Comparison of ENCODE assay signal across 8 cellular contexts in the genomic region with DNA sequence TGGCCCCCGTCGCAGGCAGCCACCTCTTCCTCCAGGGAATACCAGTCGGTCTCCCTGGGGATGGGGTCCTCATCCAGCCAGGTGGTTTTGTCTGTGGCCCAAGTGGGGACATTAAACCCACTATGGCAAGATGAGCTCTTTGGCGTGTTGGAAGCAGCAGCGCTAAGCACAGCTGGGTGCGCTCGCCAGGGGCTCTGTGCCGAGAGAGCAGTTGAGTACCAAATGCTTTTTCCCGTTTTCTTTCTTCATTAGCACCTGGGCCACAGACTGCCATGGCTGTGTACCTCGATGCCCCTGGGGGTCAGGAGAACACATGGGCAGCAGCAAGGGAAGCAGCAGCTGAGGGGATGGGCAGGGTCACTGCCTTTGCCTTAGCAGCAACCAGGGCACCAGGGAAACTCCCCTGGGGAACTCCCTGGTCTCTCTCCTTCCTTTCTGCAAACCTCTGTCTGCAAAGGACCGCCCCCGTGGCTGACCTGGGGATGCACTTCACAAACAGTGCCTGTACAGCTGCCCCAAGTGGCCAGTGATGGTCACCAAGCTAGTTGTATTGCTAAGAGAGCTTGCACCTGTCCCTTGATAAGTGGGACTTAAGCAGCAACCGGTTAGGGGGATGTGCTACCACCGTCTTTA. TPM values are rescaled to one million over a fixed set of nuclear protein-coding genes. Genes with fewer than 3 reads are reported as not detected.
DNase-seq lines count a peak whose midpoint lies in the region; ATAC-seq and TF ChIP-seq lines count a peak whose summit lies in the region.

No MANE protein-coding gene starts in this region.

- no peak overlapping the region for H2AFZ ChIP-seq in osteoblast (ENCODE audit: low read length)

- H3K27me3 ChIP-seq in BLaER1 (no peaks in the 10 kb centered on the region), osteoblast (ENCODE audit: insufficient read depth, low read length) (no peaks in the 10 kb centered on the region), HAP-1 (ENCODE audit: low read depth) (no peaks in the 10 kb centered on the region), upper lobe of left lung (no peaks in the 10 kb centered on the region), prostate gland (replicated peaks; ENCODE audit: insufficient read depth) (no peaks in the 10 kb centered on the region)

- no peaks in the 10 kb centered on the region for H3K79me2 ChIP-seq in osteoblast (ENCODE audit: insufficient read depth, low read length)

- TF ChIP-seq POLR2A in upper lobe of left lung (IDR thresholded peaks at IDR 0.05) (no peak), prostate gland (IDR thresholded peaks at IDR 0.05) (no peak)

- H3K4me1 ChIP-seq in BLaER1 (peaks cover 33% of the 10 kb centered on the region), osteoblast (ENCODE audit: insufficient read depth, low read length) (no peaks in the 10 kb centered on the region), HAP-1 (no peaks in the 10 kb centered on the region), upper lobe of left lung (no peaks in the 10 kb centered on the region), prostate gland (replicated peaks) (no peaks in the 10 kb centered on the region)

- DNase-seq in RPMI8226 = peak; percentile 49
- DNase-seq in osteoblast (ENCODE audit: insufficient read length, low spot score, missing footprints) = no peak
- no peak for DNase-seq in HAP-1 (ENCODE audit: low spot score in 2 of 2)
- no peak for DNase-seq in upper lobe of left lung
- DNase-seq in prostate gland (ENCODE audit: low spot score) = no peak

- H3K36me3 ChIP-seq in BLaER1 (no peaks in the 10 kb centered on the region), osteoblast (ENCODE audit: insufficient read depth, low read length) (no peaks in the 10 kb centered on the region), HAP-1 (replicated peaks) (no peaks in the 10 kb centered on the region), upper lobe of left lung (no peaks in the 10 kb centered on the region), prostate gland (no peaks in the 10 kb centered on the region)

- WGBS in upper lobe of left lung, 2 donors = 75 to 85% methylated on average over 11 to 14 of the region's 14 CpGs
- 87% methylated on average over 14 of the region's 14 CpGs for WGBS in prostate gland

- in situ Hi-C loops in HAP-1 (cut with MboI; ENCODE audit: low sequenced_read_pairs) = no loop called here

- H3K9ac ChIP-seq in BLaER1 = no peak overlapping the region

- H3K4me3 ChIP-seq in BLaER1 (no peak overlapping the region), osteoblast (ENCODE audit: insufficient read depth, low read length) (no peak overlapping the region), HAP-1 (no peak overlapping the region), upper lobe of left lung (no peak overlapping the region), prostate gland (no peak overlapping the region)

- H3K9me3 ChIP-seq in BLaER1 (peaks cover 12% of the 10 kb centered on the region), osteoblast (ENCODE audit: low read depth, low read length) (no peaks in the 10 kb centered on the region), HAP-1 (no peaks in the 10 kb centered on the region), upper lobe of left lung (no peaks in the 10 kb centered on the region), prostate gland (no peaks in the 10 kb centered on the region)

- TF ChIP-seq CTCF in osteoblast (IDR thresholded peaks at IDR 0.05; ENCODE audit: extremely low read depth, low read depth, low read length) = no peak
- no peak for TF ChIP-seq CTCF in upper lobe of left lung (IDR thresholded peaks at IDR 0.05)
- no peak for TF ChIP-seq CTCF in prostate gland (IDR thresholded peaks at IDR 0.05)

- H3K27ac ChIP-seq in BLaER1 (no peak overlapping the region), osteoblast (ENCODE audit: low read depth, low read length) (no peak overlapping the region), upper lobe of left lung (no peak overlapping the region), prostate gland (no peak overlapping the region)

- H4K20me1 ChIP-seq in BLaER1 = no peaks in the 10 kb centered on the region
- H4K20me1 ChIP-seq in osteoblast (ENCODE audit: insufficient read depth, low read length) = no peaks in the 10 kb centered on the region

- intact Hi-C loops in prostate gland (cut with DNase I) = no loop called here

- ATAC-seq in GM18519 (IDR thresholded peaks at IDR 0.05; ENCODE audit: low FRiP score, unreplicated experiment) (peak; percentile 81), HG02678 (IDR thresholded peaks at IDR 0.05; ENCODE audit: unreplicated experiment) (peak; percentile 90), upper lobe of left lung (ENCODE audit: low FRiP score in 2 of 2) (no peak)

- peak overlapping the region; percentile 85 for H3K4me2 ChIP-seq in BLaER1
- H3K4me2 ChIP-seq in osteoblast (ENCODE audit: insufficient read depth, low read length) = no peak overlapping the region

- no peak for TF ChIP-seq EP300 in upper lobe of left lung (IDR thresholded peaks at IDR 0.05)

RNA-seq across cellular contexts. Expression of gene EDARADD, which starts 31.1 kb away (rescaled TPM):
- total RNA-seq in osteoblast (1.4 and 2.7 TPM in 2 replicates), upper lobe of left lung (1 to 10 TPM in 1 of 6 donors, under 1 TPM in 4, not detected in 1; 0.11 to 2.6 (median 0.57) TPM), prostate gland (10 to 100 TPM in 1 of 2 donors, 1 to 10 TPM in 1; 4.9 to 12.8 TPM)

Comparison
In these comparisons a context has a peak if more than half of its experiments do, and no peak if none do; other contexts are left out.
1. ATAC-seq: peak in GM18519 (single experiment) and HG02678 (single experiment); none in upper lobe of left lung (0 of 2).